13 cellular contexts compared by ENCODE assay signal in the genomic region with DNA sequence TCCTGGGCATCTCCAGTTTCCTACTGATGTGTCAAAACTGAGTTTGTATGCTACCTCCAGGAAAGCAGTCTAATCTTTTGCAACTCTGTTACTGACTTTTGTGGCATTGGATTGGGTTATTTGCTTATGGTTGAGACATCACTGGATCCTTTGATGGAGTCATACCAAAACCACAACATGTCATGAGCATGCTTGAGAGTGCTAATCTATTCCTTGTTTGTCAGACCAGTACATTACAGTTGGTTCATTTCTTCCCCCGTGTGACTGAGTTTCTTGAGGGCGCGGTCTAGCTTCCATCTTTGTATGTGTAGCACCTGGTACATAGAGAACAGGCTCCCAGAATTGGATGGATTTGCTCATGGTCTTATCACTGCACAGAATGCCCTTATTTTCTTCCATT. TPM values are rescaled to one million over a fixed set of nuclear protein-coding genes. Genes with fewer than 3 reads are reported as not detected.
A peak's percentile ranks its signal among the peaks of the same experiment; 100 is the strongest.
DNase-seq lines count a peak whose midpoint lies in the region; ATAC-seq, FAIRE-seq and TF ChIP-seq lines count a peak whose summit lies in the region.
"Had no signal": no experiment of that assay in that cellular context is flagged by ENCODE, and none has a peak within 500 bp of the region (broad histone marks: within the 10 kb centered on the region; RNA-seq: fewer than 3 reads in every experiment).

No MANE protein-coding gene starts in this region.

- no TSS peak for BruUV-seq in HepG2 (replicated peaks; lab: Mats Ljungman, UMichigan)

- peak; percentile 12 for FAIRE-seq in HepG2 (lab: Jason Lieb, UNC)
- FAIRE-seq: endothelial cell of umbilical vein, H1 had no signal

- H3K9me3 ChIP-seq in HepG2 (ENCODE audit: low read length): no peaks in the 10 kb centered on the region
- no peaks in the 10 kb centered on the region for H3K9me3 ChIP-seq in right lobe of liver

- H3K27me3 Mint-ChIP-seq in stimulated activated naive CD8-positive, alpha-beta T cell treated with anti-CD3 and anti-CD28 coated beads, Interleukin-15, amount 100 ng/mL, for 72 hours: no peaks in the 10 kb centered on the region
- H3K27me3 Mint-ChIP-seq: activated B cell treated with CpG ODN at 0.5 μM for 24 hours had no signal

- H3K4me1 Mint-ChIP-seq in stimulated activated naive CD8-positive, alpha-beta T cell treated with anti-CD3 and anti-CD28 coated beads, Interleukin-15, amount 100 ng/mL, for 72 hours: peaks cover 11% of the 10 kb centered on the region
- H3K4me1 Mint-ChIP-seq: activated B cell treated with CpG ODN at 0.5 μM for 24 hours had no signal

- no peak overlapping the region for H3K4me2 ChIP-seq in HepG2 (ENCODE audit: low read depth, low read length)

- H4K20me1 ChIP-seq in HepG2 (ENCODE audit: insufficient read depth, low read length): no peaks in the 10 kb centered on the region

- TF ChIP-seq CTCF in HepG2 (CRISPR knock-in tag; IDR thresholded peaks at IDR 0.05) (no peak), right lobe of liver (IDR thresholded peaks at IDR 0.05) (no peak)

- H3K9ac ChIP-seq in HepG2 (ENCODE audit: insufficient read depth, low read depth, low read length): no peak overlapping the region

- TF ChIP-seq POLR2A in HepG2 (IDR thresholded peaks at IDR 0.05; ENCODE audit: insufficient read depth in 1 of 2, low read depth in 2 of 2, low read length in 2 of 2) (no peak), right lobe of liver (IDR thresholded peaks at IDR 0.05) (no peak)

- no peak overlapping the region for H3K4me3 Mint-ChIP-seq in stimulated activated naive CD8-positive, alpha-beta T cell treated with anti-CD3 and anti-CD28 coated beads, Interleukin-15, amount 100 ng/mL, for 72 hours
- H3K4me3 Mint-ChIP-seq: activated B cell treated with CpG ODN at 0.5 μM for 24 hours had no signal

- TF ChIP-seq EP300 in HepG2 (IDR thresholded peaks at IDR 0.05; ENCODE audit: low read depth in 2 of 2, low read length in 2 of 2) (no peak), HepG2 (CRISPR knock-in tag; IDR thresholded peaks at IDR 0.05; ENCODE audit: borderline replicate concordance) (no peak)

- no peak for TF ChIP-seq RAD21 in HepG2 (CRISPR knock-in tag; IDR thresholded peaks at IDR 0.05)

- H3K27me3 ChIP-seq in HepG2 (ENCODE audit: control insufficient read depth in 1 of 2, insufficient read depth in 2 of 2, low read length in 2 of 2) (no peaks in the 10 kb centered on the region), right lobe of liver (no peaks in the 10 kb centered on the region)

- no peaks in the 10 kb centered on the region for H3K4me1 ChIP-seq in HepG2 (ENCODE audit: insufficient read depth, low read length)
- no peaks in the 10 kb centered on the region for H3K4me1 ChIP-seq in right lobe of liver

- no peaks in the 10 kb centered on the region for H3K79me2 ChIP-seq in HepG2 (ENCODE audit: insufficient read depth, low read length)

- in situ Hi-C loops in HepG2 (cut with HindIII; ENCODE audit: extremely low pct_ligation_motif_present, low pct_unique_long_range_greater_than_20kb): no loop called here

- POLR2A ChIA-PET in HepG2 (lab: Yijun Ruan, JAX): no interaction called here

- H3K27ac Mint-ChIP-seq in stimulated activated naive CD8-positive, alpha-beta T cell treated with anti-CD3 and anti-CD28 coated beads, Interleukin-15, amount 100 ng/mL, for 72 hours: peak overlapping the region in 1 of 2 donors; percentile 80
- H3K27ac Mint-ChIP-seq: activated B cell treated with CpG ODN at 0.5 μM for 24 hours had no signal

- H2AFZ ChIP-seq in HepG2 (ENCODE audit: low read length): no peak overlapping the region

- intact Hi-C loops in HepG2 (cut with micrococcal nuclease; ENCODE audit: unreplicated experiment): no loop called here
- intact Hi-C loops in right lobe of liver (cut with DNase I): no loop called here
- intact Hi-C loops in cardiac septum (cut with DNase I): no loop called here

- DNase-seq in HepG2 (ENCODE audit: low spot score): peak; percentile 20
- DNase-seq in right lobe of liver: no peak
- peak; percentile 16 for DNase-seq in activated naive CD4-positive, alpha-beta T cell treated with anti-CD3 and anti-CD28 coated beads, Interleukin-2, amount 50 U/mL, for 16 hours
- DNase-seq in stimulated activated naive CD8-positive, alpha-beta T cell treated with anti-CD3 and anti-CD28 coated beads, Interleukin-15, amount 100 ng/mL, for 72 hours: peak; percentile 2 to 33
- DNase-seq in cardiac septum (ENCODE audit: low spot score): no peak
- DNase-seq in globus pallidus (ENCODE audit: low spot score): no peak
- no peak for DNase-seq in NCI-H2227 (lab: John Stamatoyannopoulos, UW; ENCODE audit: unreplicated experiment)
- DNase-seq: activated B cell treated with CpG ODN at 0.5 μM for 24 hours, NCI-H2171 had no signal

- CTCF ChIA-PET in HepG2 (lab: Yijun Ruan, JAX; ENCODE audit: low intra/inter-chr PET ratio, low total read pairs): no interaction called here

- H3K4me3 ChIP-seq in HepG2 (replicated peaks in 1 of 3; ENCODE audit: insufficient read depth in 1 of 3, low read depth in 2 of 3, low read length in 3 of 3) (no peak overlapping the region), right lobe of liver (no peak overlapping the region)

- H3K27ac ChIP-seq in HepG2 (ENCODE audit: extremely low read length, insufficient read depth, low read length): no peak overlapping the region
- no peak overlapping the region for H3K27ac ChIP-seq in right lobe of liver

- ATAC-seq in HepG2 (peak; percentile 29; the same call in 2 of the 3 replicates), right lobe of liver (no peak), HG03159 (IDR thresholded peaks at IDR 0.05; ENCODE audit: unreplicated experiment) (peak; percentile 69)
- peak; percentile 98 for ATAC-seq in stimulated activated naive CD8-positive, alpha-beta T cell treated with anti-CD3 and anti-CD28 coated beads, Interleukin-15, amount 100 ng/mL, for 72 hours

- H3K9me3 Mint-ChIP-seq in stimulated activated naive CD8-positive, alpha-beta T cell treated with anti-CD3 and anti-CD28 coated beads, Interleukin-15, amount 100 ng/mL, for 72 hours: no peaks in the 10 kb centered on the region
- H3K9me3 Mint-ChIP-seq: activated B cell treated with CpG ODN at 0.5 μM for 24 hours had no signal

- H3K36me3 ChIP-seq in HepG2 (replicated peaks in 1 of 2; ENCODE audit: control insufficient read depth in 1 of 2, insufficient read depth in 2 of 2, low read length in 2 of 2) (no peaks in the 10 kb centered on the region; a peak in 1 of 5 replicates), right lobe of liver (peaks cover 0 to 10% (median 0%) of the 10 kb centered on the region in 4 donors)

- 81% methylated on average over 3 of the region's 3 CpGs for WGBS in HepG2 (ENCODE audit: low lambda C conversion rate)
- 74% methylated on average over 3 of the region's 3 CpGs for WGBS in right lobe of liver (ENCODE audit: insufficient coverage, low coverage, low lambda C conversion rate, missing lambda C conversion rate)

RNA-seq across cellular contexts. Expression of gene SUGT1, which starts 43.2 kb away (rescaled TPM):
- total RNA-seq in HepG2 (2016; rRNA removed; fragmentation: Illumina TruSeq; extraction: Trizol): 71.2 and 113 TPM in 2 replicates
- total RNA-seq in HepG2 (2016; cell fraction: cytosol; rRNA removed; fragmentation: Illumina TruSeq; extraction: Trizol; ENCODE audit: low read depth): 29.1 and 29.3 TPM in 2 replicates
- 71.6 and 119 TPM in 2 replicates for total RNA-seq in HepG2 (2016; cell fraction: insoluble cytoplasmic fraction; rRNA removed; fragmentation: Illumina TruSeq; extraction: Trizol)
- total RNA-seq in HepG2 (2016; cell fraction: membrane; rRNA removed; fragmentation: Illumina TruSeq; extraction: Trizol): 37.8 and 38.6 TPM in 2 replicates
- 38.3 and 46.1 TPM in 2 replicates for total RNA-seq in HepG2 (2016; cell fraction: nucleus; rRNA removed; fragmentation: Illumina TruSeq; extraction: Trizol)
- 17.4 and 23.1 TPM in 2 replicates for polyA plus RNA-seq in HepG2 (2011; rRNA removed)
- polyA plus RNA-seq in HepG2 (2011; cell fraction: cytosol; rRNA removed): 14.0 and 15.7 TPM in 2 replicates
- 8.9 and 11.4 TPM in 2 replicates for polyA plus RNA-seq in HepG2 (2011; cell fraction: nucleus; rRNA removed)
- polyA plus RNA-seq in HepG2 (2012): 38.9 and 47.7 TPM in 2 replicates
- 34.3 and 35.9 TPM in 2 replicates for polyA plus RNA-seq in HepG2 (2016; cell fraction: cytosol; fragmentation: Illumina TruSeq; extraction: Trizol; ENCODE audit: low read depth)
- 114 and 117 TPM in 2 replicates for polyA plus RNA-seq in HepG2 (2016; cell fraction: insoluble cytoplasmic fraction; fragmentation: Illumina TruSeq; extraction: Trizol; ENCODE audit: low read depth)
- polyA plus RNA-seq in HepG2 (2016; cell fraction: membrane; fragmentation: Illumina TruSeq; extraction: Trizol; ENCODE audit: low read depth): 33.9 and 34.2 TPM in 2 replicates
- polyA plus RNA-seq in HepG2 (2016; cell fraction: nucleus; fragmentation: Illumina TruSeq; extraction: Trizol; ENCODE audit: insufficient read depth, low read depth): 45.9 and 47.6 TPM in 2 replicates
- polyA minus RNA-seq in HepG2 (2011; rRNA and poly(A)+ RNA removed; ENCODE audit: low replicate concordance): 15.3 and 25.1 TPM in 2 replicates
- polyA minus RNA-seq in HepG2 (2011; cell fraction: cytosol; rRNA and poly(A)+ RNA removed): 11.3 and 12.1 TPM in 2 replicates
- 40.0 and 48.8 TPM in 2 replicates for polyA minus RNA-seq in HepG2 (2011; cell fraction: nucleus; rRNA and poly(A)+ RNA removed)
- total RNA-seq in right lobe of liver: 10 to 100 TPM; 15.4 to 29.3 (median 23.9) TPM
- 49.1 TPM for total RNA-seq in cardiac septum

RNA-seq across cellular contexts. Expression of gene CNMD, which starts 43.8 kb away (rescaled TPM):
- total RNA-seq in HepG2 (2016; rRNA removed; fragmentation: Illumina TruSeq; extraction: Trizol) (not detected in 2 replicates), right lobe of liver (not detected), cardiac septum (not detected)
- total RNA-seq in HepG2 (2016; cell fraction: cytosol; rRNA removed; fragmentation: Illumina TruSeq; extraction: Trizol; ENCODE audit: low read depth): not detected in 2 replicates
- total RNA-seq in HepG2 (2016; cell fraction: insoluble cytoplasmic fraction; rRNA removed; fragmentation: Illumina TruSeq; extraction: Trizol): not detected in 2 replicates
- total RNA-seq in HepG2 (2016; cell fraction: membrane; rRNA removed; fragmentation: Illumina TruSeq; extraction: Trizol): not detected in 2 replicates
- total RNA-seq in HepG2 (2016; cell fraction: nucleus; rRNA removed; fragmentation: Illumina TruSeq; extraction: Trizol): not detected in 2 replicates
- polyA plus RNA-seq in HepG2 (2011; rRNA removed): not detected in 2 replicates
- not detected in 2 replicates for polyA plus RNA-seq in HepG2 (2011; cell fraction: cytosol; rRNA removed)
- not detected in 2 replicates for polyA plus RNA-seq in HepG2 (2011; cell fraction: nucleus; rRNA removed)
- polyA plus RNA-seq in HepG2 (2012): not detected in 2 replicates
- polyA plus RNA-seq in HepG2 (2016; cell fraction: cytosol; fragmentation: Illumina TruSeq; extraction: Trizol; ENCODE audit: low read depth): not detected in 2 replicates
- polyA plus RNA-seq in HepG2 (2016; cell fraction: insoluble cytoplasmic fraction; fragmentation: Illumina TruSeq; extraction: Trizol; ENCODE audit: low read depth): not detected in 2 replicates
- polyA plus RNA-seq in HepG2 (2016; cell fraction: membrane; fragmentation: Illumina TruSeq; extraction: Trizol; ENCODE audit: low read depth): not detected in 2 replicates
- not detected in 2 replicates for polyA plus RNA-seq in HepG2 (2016; cell fraction: nucleus; fragmentation: Illumina TruSeq; extraction: Trizol; ENCODE audit: insufficient read depth, low read depth)
- not detected in 2 replicates for polyA minus RNA-seq in HepG2 (2011; rRNA and poly(A)+ RNA removed; ENCODE audit: low replicate concordance)
- polyA minus RNA-seq in HepG2 (2011; cell fraction: cytosol; rRNA and poly(A)+ RNA removed): not detected in 2 replicates
- not detected in 2 replicates for polyA minus RNA-seq in HepG2 (2011; cell fraction: nucleus; rRNA and poly(A)+ RNA removed)
- total RNA-seq: activated B cell treated with CpG ODN at 0.5 μM for 24 hours, endothelial cell of umbilical vein had no signal
- polyA plus RNA-seq: endothelial cell of umbilical vein, neural cell had no signal

RNA-seq across cellular contexts. Expression of gene HNRNPA1L2, which starts 53.6 kb away (rescaled TPM):
- 7.1 and 7.7 TPM in 2 replicates for total RNA-seq in HepG2 (2016; rRNA removed; fragmentation: Illumina TruSeq; extraction: Trizol)
- 1.3 and 1.4 TPM in 2 replicates for total RNA-seq in HepG2 (2016; cell fraction: cytosol; rRNA removed; fragmentation: Illumina TruSeq; extraction: Trizol; ENCODE audit: low read depth)
- total RNA-seq in HepG2 (2016; cell fraction: insoluble cytoplasmic fraction; rRNA removed; fragmentation: Illumina TruSeq; extraction: Trizol): 7.2 and 7.8 TPM in 2 replicates
- total RNA-seq in HepG2 (2016; cell fraction: membrane; rRNA removed; fragmentation: Illumina TruSeq; extraction: Trizol): 4.5 TPM in 2 replicates
- 6.4 and 6.6 TPM in 2 replicates for total RNA-seq in HepG2 (2016; cell fraction: nucleus; rRNA removed; fragmentation: Illumina TruSeq; extraction: Trizol)
- 3.1 and 3.6 TPM in 2 replicates for polyA plus RNA-seq in HepG2 (2011; rRNA removed)
- 2.0 and 3.9 TPM in 2 replicates for polyA plus RNA-seq in HepG2 (2011; cell fraction: cytosol; rRNA removed)
- polyA plus RNA-seq in HepG2 (2011; cell fraction: nucleus; rRNA removed): 3.2 and 5.4 TPM in 2 replicates
- 10.3 and 11.8 TPM in 2 replicates for polyA plus RNA-seq in HepG2 (2012)
- 1.7 and 2.8 TPM in 2 replicates for polyA plus RNA-seq in HepG2 (2016; cell fraction: cytosol; fragmentation: Illumina TruSeq; extraction: Trizol; ENCODE audit: low read depth)
- 13.5 and 15.9 TPM in 2 replicates for polyA plus RNA-seq in HepG2 (2016; cell fraction: insoluble cytoplasmic fraction; fragmentation: Illumina TruSeq; extraction: Trizol; ENCODE audit: low read depth)
- polyA plus RNA-seq in HepG2 (2016; cell fraction: membrane; fragmentation: Illumina TruSeq; extraction: Trizol; ENCODE audit: low read depth): 5.0 and 6.1 TPM in 2 replicates
- 17.9 and 18.5 TPM in 2 replicates for polyA plus RNA-seq in HepG2 (2016; cell fraction: nucleus; fragmentation: Illumina TruSeq; extraction: Trizol; ENCODE audit: insufficient read depth, low read depth)
- 0.30 and 1.6 TPM in 2 replicates for polyA minus RNA-seq in HepG2 (2011; rRNA and poly(A)+ RNA removed; ENCODE audit: low replicate concordance)
- polyA minus RNA-seq in HepG2 (2011; cell fraction: cytosol; rRNA and poly(A)+ RNA removed): 0.69 TPM in 1 of 2 replicates, not detected in the other
- polyA minus RNA-seq in HepG2 (2011; cell fraction: nucleus; rRNA and poly(A)+ RNA removed): 8.0 and 11.7 TPM in 2 replicates
- total RNA-seq in right lobe of liver: 1 to 10 TPM in 5 of 6 experiments, under 1 TPM in 1; 0.31 to 1.9 (median 1.2) TPM
- total RNA-seq in cardiac septum: 4.3 TPM

Comparison
In these comparisons a context has a peak if more than half of its experiments do, and no peak if none do; other contexts are left out.
1. ATAC-seq: peak in HepG2 (single experiment), HG03159 (single experiment) and stimulated activated naive CD8-positive, alpha-beta T cell treated with anti-CD3 and anti-CD28 coated beads, Interleukin-15, amount 100 ng/mL, for 72 hours (single experiment); none in right lobe of liver (0 of 4).
2. DNase-seq: peak in HepG2 (single experiment), activated naive CD4-positive, alpha-beta T cell treated with anti-CD3 and anti-CD28 coated beads, Interleukin-2, amount 50 U/mL, for 16 hours (single experiment) and stimulated activated naive CD8-positive, alpha-beta T cell treated with anti-CD3 and anti-CD28 coated beads, Interleukin-15, amount 100 ng/mL, for 72 hours (2 of 2); none in right lobe of liver (0 of 3), cardiac septum (single experiment), globus pallidus (single experiment) and NCI-H2227 (single experiment).